In genomic region chr18:1604751-1605150, GRCh38 we compare ENCODE assay signal across 26 cellular contexts.
"Had no signal": no experiment of that assay in that cellular context is flagged by ENCODE, and none has a peak within 500 bp of the region (broad histone marks: within the 10 kb centered on the region; RNA-seq: fewer than 3 reads in every experiment).

No MANE protein-coding gene starts in this region.

- H3K9me3 ChIP-seq: adrenal gland, Peyer's patch had no signal

- H3K4me3 ChIP-seq: adrenal gland, K562, Peyer's patch had no signal

- DNase-seq: activated CD4-positive, alpha-beta memory T cell treated with anti-CD3 and anti-CD28 coated beads for 36 hours; activated CD4-positive, alpha-beta T cell treated with anti-CD3 and anti-CD28 coated beads, Interleukin-2, amount 10 ng/mL, durations not matched to agents 7 days and 5 days; activated CD8-positive, alpha-beta memory T cell treated with anti-CD3 and anti-CD28 coated beads, Interleukin-2, amount 50 U/mL, for 4 hours; activated gamma-delta T cell treated with Interleukin-2 at 50 U/mL for 16 hours; activated naive CD4-positive, alpha-beta T cell treated with anti-CD3 and anti-CD28 coated beads for 36 hours; activated T-cell treated with anti-CD3 and anti-CD28 coated beads for 4 hours; activated T-cell treated with anti-CD3 and anti-CD28 coated beads, Interleukin-2, amount 50 U/mL, for 4 hours; adrenal gland; brain microvascular endothelial cell; central memory CD4-positive, alpha-beta T cell; NCI-H1092 treated with DMSO at 0.1 percent for 48 hours; NCI-H1417; NCI-H1694; NCI-H1930; NCI-H345; NCI-H526 treated with DMSO at 0.1 percent for 48 hours; NCI-H774; Peyer's patch; RPMI8226; SHP77 treated with DMSO at 0.1 percent for 48 hours; SW 1271; T-helper 1 cell; T-helper 2 cell; T-helper 9 cell had no signal

- H3K27me3 ChIP-seq: adrenal gland, brain microvascular endothelial cell, Peyer's patch had no signal

- H3K27ac ChIP-seq: adrenal gland, brain microvascular endothelial cell, Peyer's patch had no signal

- ATAC-seq: activated naive CD4-positive, alpha-beta T cell treated with anti-CD3 and anti-CD28 coated beads, Interleukin-2, amount 50 U/mL, for 72 hours; activated T-cell treated with anti-CD3 and anti-CD28 coated beads, Interleukin-2, amount 50 U/mL, for 4 hours; K562 had no signal

- H3K36me3 ChIP-seq: adrenal gland, brain microvascular endothelial cell, Peyer's patch had no signal

- FAIRE-seq: K562 had no signal

- H3K4me1 ChIP-seq: adrenal gland, Peyer's patch had no signal
